9 cellular contexts compared by ENCODE assay signal in the genomic region with DNA sequence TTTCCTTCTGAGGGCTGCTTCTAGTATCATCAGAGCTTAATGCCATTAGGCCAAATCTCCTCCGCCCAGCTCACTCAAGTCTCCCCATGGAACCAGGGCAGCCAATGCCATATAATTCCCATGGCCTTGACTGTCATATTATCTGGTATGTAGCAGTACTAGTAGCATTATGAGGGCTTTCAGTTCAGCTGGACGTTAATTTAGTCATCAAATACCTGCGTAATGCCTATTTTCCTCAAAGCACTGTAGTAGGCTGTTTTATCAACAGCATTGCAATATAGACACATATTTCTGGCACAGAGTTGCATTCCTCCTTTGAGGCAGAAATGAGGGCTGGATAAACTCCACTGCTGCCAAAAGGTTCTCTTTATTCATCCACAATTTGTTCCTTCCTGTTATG. TPM values are rescaled to one million over a fixed set of nuclear protein-coding genes. Genes with fewer than 3 reads are reported as not detected.
DNase-seq lines count a peak whose midpoint lies in the region; ATAC-seq and TF ChIP-seq lines count a peak whose summit lies in the region.
"Had no signal": no experiment of that assay in that cellular context is flagged by ENCODE, and none has a peak within 500 bp of the region (broad histone marks: within the 10 kb centered on the region; RNA-seq: fewer than 3 reads in every experiment).

No MANE protein-coding gene starts in this region.

- peak overlapping the region; percentile 81 for H3K4me2 ChIP-seq in Loucy (ENCODE audit: low read depth, low read length, poor library complexity, severe bottlenecking)

- H3K36me3 Mint-ChIP-seq in nephron progenitor cell (ENCODE audit: low read depth) = peaks cover 42% of the 10 kb centered on the region

- H3K9me3 ChIP-seq in BE2C (peaks cover 2% of the 10 kb centered on the region; the same call in 1 of the 2 replicates), Loucy (ENCODE audit: insufficient read depth, low read depth, low read length) (no peaks in the 10 kb centered on the region)

- H4K20me1 ChIP-seq in Loucy (ENCODE audit: insufficient read depth, low read length, poor library complexity, severe bottlenecking) = peaks cover 20% of the 10 kb centered on the region

- H3K9me3 Mint-ChIP-seq in nephron progenitor cell = peaks cover 14% of the 10 kb centered on the region

- H3K9me2 ChIP-seq in Loucy (replicated peaks; ENCODE audit: low read depth, low read length) = no peaks in the 10 kb centered on the region

- H3K4me1 ChIP-seq in BE2C = peaks cover 14% of the 10 kb centered on the region
- peaks cover 48% of the 10 kb centered on the region for H3K4me1 ChIP-seq in Loucy (ENCODE audit: insufficient read depth, low read length, poor library complexity, severe bottlenecking)

- no peaks in the 10 kb centered on the region for H3K27me3 ChIP-seq in BE2C
- no peaks in the 10 kb centered on the region for H3K27me3 ChIP-seq in Loucy (ENCODE audit: insufficient read depth, low read length, poor library complexity, severe bottlenecking)

- H3K36me3 ChIP-seq in BE2C (peaks cover 17% of the 10 kb centered on the region), Loucy (ENCODE audit: insufficient read depth, low read length) (no peaks in the 10 kb centered on the region)

- no peak for TF ChIP-seq CTCF in BE2C (IDR thresholded peaks at IDR 0.05; ENCODE audit: low read depth, low read length)
- TF ChIP-seq CTCF in Loucy (conservative IDR thresholded peaks at IDR 0.05; ENCODE audit: low read length) = no peak
- no peak for TF ChIP-seq CTCF in nephron progenitor cell (IDR thresholded peaks at IDR 0.05)

- H3K9ac ChIP-seq in Loucy (ENCODE audit: low read depth, low read length, poor library complexity, severe bottlenecking) = peak overlapping the region; percentile 90

- no peaks in the 10 kb centered on the region for H3F3A ChIP-seq in Loucy (ENCODE audit: low read depth)

- ATAC-seq in GM19463 (IDR thresholded peaks at IDR 0.05; ENCODE audit: unreplicated experiment) (no peak), HG02884 (IDR thresholded peaks at IDR 0.05; ENCODE audit: unreplicated experiment) (no peak), HG03108 (IDR thresholded peaks at IDR 0.05; ENCODE audit: unreplicated experiment) (no peak)

- H2AFZ ChIP-seq in Loucy (ENCODE audit: low read length) = no peak overlapping the region

- H3K79me2 ChIP-seq in Loucy (ENCODE audit: insufficient read depth, low read length) = peaks cover 67% of the 10 kb centered on the region

- peaks cover 41% of the 10 kb centered on the region for H3K4me1 Mint-ChIP-seq in nephron progenitor cell

- H3K27me3 Mint-ChIP-seq in nephron progenitor cell (ENCODE audit: low read depth, poor library complexity) = no peaks in the 10 kb centered on the region

- no peak for DNase-seq in BE2C
- peak; percentile 56 for DNase-seq in dermis blood vessel endothelial cell
- DNase-seq in nephron progenitor cell = no peak
- no peak for DNase-seq in SKM-1 treated with dmso at 0.1 percent for 144 hours (lab: John Stamatoyannopoulos, UW; ENCODE audit: unreplicated experiment)

- peak overlapping the region; percentile 96 for H3K4me3 Mint-ChIP-seq in nephron progenitor cell

- H3K27ac Mint-ChIP-seq in nephron progenitor cell = no peak overlapping the region

- H3K4me3 ChIP-seq in BE2C (ENCODE audit: low read depth, low read length) = peak overlapping the region; percentile 94
- H3K4me3 ChIP-seq in Loucy (ENCODE audit: low read length, poor library complexity, severe bottlenecking) = peak overlapping the region; percentile 78

RNA-seq across cellular contexts. Expression of a gene that starts 1.7 kb away (rescaled TPM):
- polyA plus RNA-seq in BE2C (2012; ENCODE audit: insufficient read depth, insufficient read length, low read depth) = 46.6 TPM
- total RNA-seq in dermis blood vessel endothelial cell = 96.7 and 127 TPM in 2 replicates

RNA-seq across cellular contexts. Expression of a gene that starts 1.8 kb away (rescaled TPM):
- not detected for polyA plus RNA-seq in BE2C (2012; ENCODE audit: insufficient read depth, insufficient read length, low read depth)
- total RNA-seq in dermis blood vessel endothelial cell = not detected in 2 replicates
- total RNA-seq: subcutaneous adipose tissue had no signal

RNA-seq across cellular contexts. Expression of a gene that starts 57.0 kb away (rescaled TPM):
- polyA plus RNA-seq in BE2C (2012; ENCODE audit: insufficient read depth, insufficient read length, low read depth) = 0.52 TPM
- 0.09 and 0.17 TPM in 2 replicates for total RNA-seq in dermis blood vessel endothelial cell
